ENCODE assay signal across 9 cellular contexts in genomic region chr3:160413613-160414248, GRCh38. TPM values are rescaled to one million over a fixed set of nuclear protein-coding genes. Genes with fewer than 3 reads are reported as not detected.
DNase-seq lines count a peak whose midpoint lies in the region; ATAC-seq and TF ChIP-seq lines count a peak whose summit lies in the region.
"Had no signal": no experiment of that assay in that cellular context is flagged by ENCODE, and none has a peak within 500 bp of the region (broad histone marks: within the 10 kb centered on the region; RNA-seq: fewer than 3 reads in every experiment).

No MANE protein-coding gene starts in this region.

- peaks cover 4 to 43% of the 10 kb centered on the region in 2 donors for H3K36me3 Mint-ChIP-seq in CD4-positive, alpha-beta memory T cell
- peaks cover 29% of the 10 kb centered on the region for H3K36me3 Mint-ChIP-seq in natural killer cell treated with Interleukin-12 subunit alpha and Interleukin-12 subunit beta and Interleukin-15 and Interleukin-18, amount 100 ng/mL, for 72 hours

- H3K9me3 ChIP-seq in CD4-positive, alpha-beta memory T cell (ENCODE audit: control insufficient read depth in 1 of 2, low read length in 2 of 2): no peaks in the 10 kb centered on the region
- no peaks in the 10 kb centered on the region for H3K9me3 ChIP-seq in OCI-LY7 (ENCODE audit: low read length)

- H3K4me3 ChIP-seq in CD4-positive, alpha-beta memory T cell (ENCODE audit: low read length in 2 of 2): no peak overlapping the region
- H3K4me3 ChIP-seq in Jurkat, Clone E6-1 (ENCODE audit: low read length): no peak overlapping the region
- no peak overlapping the region for H3K4me3 ChIP-seq in OCI-LY7 (ENCODE audit: low read depth, low read length, poor library complexity, severe bottlenecking)

- H4K20me1 ChIP-seq in OCI-LY7 (ENCODE audit: insufficient read depth, low read length): peaks cover 56% of the 10 kb centered on the region

- TF ChIP-seq CTCF in OCI-LY7 (conservative IDR thresholded peaks at IDR 0.05; ENCODE audit: low read length): peak; percentile 95

- peaks cover 13% of the 10 kb centered on the region for H3K4me1 ChIP-seq in CD4-positive, alpha-beta memory T cell (ENCODE audit: insufficient read depth, low read length)
- H3K4me1 ChIP-seq in OCI-LY7 (ENCODE audit: insufficient read depth, low read length, poor library complexity, severe bottlenecking): no peaks in the 10 kb centered on the region

- CTCF ChIA-PET in CD4-positive, alpha-beta memory T cell (lab: Charles Lee; ENCODE audit: partially characterized antibody): interaction anchor here (0.7 to 5.5 kb wide), 27 partner anchors 10 to 528 kb away, joined by 3 to 63 read pairs (median 6); partner anchors contain the start of genes IFT80, IL12A, SMC4 and TRIM59
- CTCF ChIA-PET in OCI-LY7 (lab: Charles Lee; ENCODE audit: unreplicated experiment): no interaction called here

- peaks cover 99% of the 10 kb centered on the region for H3K79me2 ChIP-seq in OCI-LY7 (ENCODE audit: insufficient read depth, low read depth, low read length)

- intact Hi-C loops in CD4-positive, alpha-beta memory T cell (cut with micrococcal nuclease): loop anchor here (1.0 to 5.0 kb wide), 5 partner anchors 71 to 1569 kb away; partner anchors contain the start of gene IL12A
- intact Hi-C loops in OCI-LY7 (cut with micrococcal nuclease; ENCODE audit: unreplicated experiment): no loop called here

- H3K27ac ChIP-seq in CD4-positive, alpha-beta memory T cell (ENCODE audit: low read depth, low read length): no peak overlapping the region
- H3K27ac ChIP-seq in OCI-LY7 (ENCODE audit: low read depth, low read length, poor library complexity, severe bottlenecking) (no peak overlapping the region), substantia nigra (ENCODE audit: low read depth, low read length, poor library complexity, severe bottlenecking) (no peak overlapping the region)

- no peaks in the 10 kb centered on the region for H3K27me3 ChIP-seq in CD4-positive, alpha-beta memory T cell (ENCODE audit: insufficient read depth, low read length)

- H3K27ac Mint-ChIP-seq in CD4-positive, alpha-beta memory T cell: peak overlapping the region in 3 of 7 donors; percentile 17 to 64 (median 33)
- H3K27ac Mint-ChIP-seq in natural killer cell treated with Interleukin-12 subunit alpha and Interleukin-12 subunit beta and Interleukin-15 and Interleukin-18, amount 100 ng/mL, for 72 hours: no peak overlapping the region
- H3K27ac Mint-ChIP-seq: IgD-negative memory B cell had no signal

- H3K4me2 ChIP-seq in OCI-LY7 (ENCODE audit: low read length): no peak overlapping the region

- peak; percentile 66 for ATAC-seq in GM19467 (IDR thresholded peaks at IDR 0.05; ENCODE audit: unreplicated experiment)
- peak; percentile 78 for ATAC-seq in esophagus mucosa
- ATAC-seq in natural killer cell treated with Interleukin-12 subunit alpha and Interleukin-12 subunit beta and Interleukin-15 and Interleukin-18, amount 100 ng/mL, for 72 hours: peak; percentile 69 to 77

- POLR2A ChIA-PET in CD4-positive, alpha-beta memory T cell (lab: Charles Lee; ENCODE audit: partially characterized antibody): interaction anchor here (1.0 to 4.4 kb wide), 3 partner anchors 11 to 35 kb away, joined by 4 to 18 read pairs (median 9); partner anchors contain the start of genes SMC4 and TRIM59
- POLR2A ChIA-PET in OCI-LY7 (lab: Charles Lee): interaction anchor here (1.0 to 3.5 kb wide), 7 partner anchors 11 to 36 kb away, joined by 3 to 14 read pairs (median 5); partner anchors contain the start of genes SMC4 and TRIM59

- H3K27me3 Mint-ChIP-seq in CD4-positive, alpha-beta memory T cell: no peaks in the 10 kb centered on the region
- H3K27me3 Mint-ChIP-seq in natural killer cell treated with Interleukin-12 subunit alpha and Interleukin-12 subunit beta and Interleukin-15 and Interleukin-18, amount 100 ng/mL, for 72 hours: no peaks in the 10 kb centered on the region
- H3K27me3 Mint-ChIP-seq: IgD-negative memory B cell had no signal

- DNase-seq in CD4-positive, alpha-beta memory T cell: peak; percentile 68 to 74 (median 70)
- peak; percentile 79 for DNase-seq in Jurkat, Clone E6-1 (ENCODE audit: low read depth, low spot score)
- peak; percentile 76 for DNase-seq in OCI-LY7 (ENCODE audit: low spot score)
- DNase-seq in activated T-cell treated with anti-CD3 and anti-CD28 coated beads for 1 hour (ENCODE audit: low read depth): peak; percentile 45
- DNase-seq in natural killer cell treated with Interleukin-12 subunit alpha and Interleukin-12 subunit beta and Interleukin-15 and Interleukin-18, amount 100 ng/mL, for 72 hours (ENCODE audit: low spot score): peak; percentile 82
- peak in 33 of 49 donors; percentile 0 to 72 (median 35) for DNase-seq in substantia nigra (lab: John Stamatoyannopoulos, UW)

- H3K9me2 ChIP-seq in OCI-LY7 (ENCODE audit: insufficient read depth, low read length): no peaks in the 10 kb centered on the region

- H2AFZ ChIP-seq in OCI-LY7 (ENCODE audit: low read length): no peak overlapping the region

- H3K4me1 Mint-ChIP-seq in CD4-positive, alpha-beta memory T cell: peaks cover 10 to 21% (median 16%) of the 10 kb centered on the region in 4 donors
- H3K4me1 Mint-ChIP-seq in natural killer cell treated with Interleukin-12 subunit alpha and Interleukin-12 subunit beta and Interleukin-15 and Interleukin-18, amount 100 ng/mL, for 72 hours (ENCODE audit: low read depth in 2 of 2): peaks cover 4 to 7% of the 10 kb centered on the region in 2 donors

- peaks cover 4% of the 10 kb centered on the region for H3K36me3 ChIP-seq in CD4-positive, alpha-beta memory T cell (ENCODE audit: insufficient read depth, low read length)
- H3K36me3 ChIP-seq in OCI-LY7 (ENCODE audit: insufficient read depth, low read length): peaks cover 98% of the 10 kb centered on the region

- H3K4me3 Mint-ChIP-seq in CD4-positive, alpha-beta memory T cell: no peak overlapping the region
- H3K4me3 Mint-ChIP-seq in natural killer cell treated with Interleukin-12 subunit alpha and Interleukin-12 subunit beta and Interleukin-15 and Interleukin-18, amount 100 ng/mL, for 72 hours: no peak overlapping the region
- H3K4me3 Mint-ChIP-seq: IgD-negative memory B cell had no signal

- no peaks in the 10 kb centered on the region for H3K9me3 Mint-ChIP-seq in CD4-positive, alpha-beta memory T cell
- no peaks in the 10 kb centered on the region for H3K9me3 Mint-ChIP-seq in natural killer cell treated with Interleukin-12 subunit alpha and Interleukin-12 subunit beta and Interleukin-15 and Interleukin-18, amount 100 ng/mL, for 72 hours
- H3K9me3 Mint-ChIP-seq: IgD-negative memory B cell had no signal

- no TSS peak for BruUV-seq in OCI-LY7 (replicated peaks; lab: Mats Ljungman, UMichigan)

RNA-seq across cellular contexts. Expression of gene SMC4, which starts 14.3 kb away (rescaled TPM):
- 10 to 100 TPM; 72.0 to 74.3 TPM for total RNA-seq in CD4-positive, alpha-beta memory T cell
- 10 to 100 TPM; 33.2 to 61.3 TPM for polyA plus RNA-seq in CD4-positive, alpha-beta memory T cell
- 181 TPM for polyA plus RNA-seq in Jurkat, Clone E6-1 (2012; ENCODE audit: insufficient read depth, insufficient read length)
- total RNA-seq in OCI-LY7 (2014; rRNA removed; shearing (Covaris generic)): 316 and 348 TPM in 2 replicates
- total RNA-seq in OCI-LY7 (2022) (352 and 382 TPM in 2 replicates), esophagus mucosa (75.4 TPM)
- total RNA-seq in natural killer cell treated with Interleukin-12 subunit alpha and Interleukin-12 subunit beta and Interleukin-15 and Interleukin-18, amount 100 ng/mL, for 72 hours: 100 to 1,000 TPM; 118 to 201 TPM

RNA-seq across cellular contexts. Expression of gene IFT80, which starts 14.7 kb away (rescaled TPM):
- total RNA-seq in CD4-positive, alpha-beta memory T cell: 10 to 100 TPM; 34.0 to 38.8 TPM
- polyA plus RNA-seq in CD4-positive, alpha-beta memory T cell: 1 to 10 TPM; 4.1 to 5.2 TPM
- polyA plus RNA-seq in Jurkat, Clone E6-1 (2012; ENCODE audit: insufficient read depth, insufficient read length): 21.3 TPM
- 33.5 and 37.3 TPM in 2 replicates for total RNA-seq in OCI-LY7 (2014; rRNA removed; shearing (Covaris generic))
- 48.9 and 49.5 TPM in 2 replicates for total RNA-seq in OCI-LY7 (2022)
- total RNA-seq in esophagus mucosa: 11.0 TPM
- total RNA-seq in natural killer cell treated with Interleukin-12 subunit alpha and Interleukin-12 subunit beta and Interleukin-15 and Interleukin-18, amount 100 ng/mL, for 72 hours: 10 to 100 TPM; 15.7 to 25.7 TPM

RNA-seq across cellular contexts. Expression of gene TRIM59, which starts 35.9 kb away (rescaled TPM):
- 10 to 100 TPM; 26.3 to 28.3 TPM for total RNA-seq in CD4-positive, alpha-beta memory T cell
- 10 to 100 TPM; 21.6 to 31.5 TPM for polyA plus RNA-seq in CD4-positive, alpha-beta memory T cell
- polyA plus RNA-seq in Jurkat, Clone E6-1 (2012; ENCODE audit: insufficient read depth, insufficient read length): 3.8 TPM
- total RNA-seq in OCI-LY7 (2014; rRNA removed; shearing (Covaris generic)): 26.1 and 28.7 TPM in 2 replicates
- total RNA-seq in OCI-LY7 (2022) (46.9 and 60.0 TPM in 2 replicates), esophagus mucosa (10.3 TPM)
- 10 to 100 TPM; 22.6 to 30.5 TPM for total RNA-seq in natural killer cell treated with Interleukin-12 subunit alpha and Interleukin-12 subunit beta and Interleukin-15 and Interleukin-18, amount 100 ng/mL, for 72 hours
